In genomic region chr9:115013998-115014397, GRCh38 we compare ENCODE assay signal across 8 cellular contexts.
DNase-seq lines count a peak whose midpoint lies in the region; ATAC-seq, FAIRE-seq and TF ChIP-seq lines count a peak whose summit lies in the region.

No MANE protein-coding gene starts in this region.

- H3K27ac ChIP-seq in A549 (no peak overlapping the region), OCI-LY7 (ENCODE audit: low read depth, low read length, poor library complexity, severe bottlenecking) (no peak overlapping the region), esophagus muscularis mucosa (replicated peaks in 1 of 4) (no peak overlapping the region)

- H3K27ac Mint-ChIP-seq in naive thymus-derived CD8-positive, alpha-beta T cell: peak overlapping the region in 3 of 10 donors; percentile 19 to 73 (median 24)
- H3K27ac Mint-ChIP-seq in stimulated activated effector memory CD8-positive, alpha-beta T cell treated with anti-CD3 and anti-CD28 coated beads, Interleukin-12 subunit alpha, Interleukin-12 subunit beta, amount 100 ng/mL, for 72 hours: no peak overlapping the region

- peaks cover 5 to 19% (median 12%) of the 10 kb centered on the region in 4 donors for H3K4me1 Mint-ChIP-seq in naive thymus-derived CD8-positive, alpha-beta T cell
- peaks cover 16% of the 10 kb centered on the region for H3K4me1 Mint-ChIP-seq in stimulated activated effector memory CD8-positive, alpha-beta T cell treated with anti-CD3 and anti-CD28 coated beads, Interleukin-12 subunit alpha, Interleukin-12 subunit beta, amount 100 ng/mL, for 72 hours

- 0% methylated on average over 3 of the region's 3 CpGs for WGBS in A549 (ENCODE audit: missing lambda C conversion rate)
- WGBS in esophagus muscularis mucosa: 8% methylated on average over 3 of the region's 3 CpGs

- no peaks in the 10 kb centered on the region for H3K79me2 ChIP-seq in OCI-LY7 (ENCODE audit: insufficient read depth, low read depth, low read length)

- no peaks in the 10 kb centered on the region for H3K9me2 ChIP-seq in OCI-LY7 (ENCODE audit: insufficient read depth, low read length)

- no peaks in the 10 kb centered on the region for H3K36me3 Mint-ChIP-seq in naive thymus-derived CD8-positive, alpha-beta T cell
- no peaks in the 10 kb centered on the region for H3K36me3 Mint-ChIP-seq in stimulated activated effector memory CD8-positive, alpha-beta T cell treated with anti-CD3 and anti-CD28 coated beads, Interleukin-12 subunit alpha, Interleukin-12 subunit beta, amount 100 ng/mL, for 72 hours

- FAIRE-seq in A549 (lab: Jason Lieb, UNC): peak; percentile 67

- H4K20me1 ChIP-seq in OCI-LY7 (ENCODE audit: insufficient read depth, low read length): no peaks in the 10 kb centered on the region

- H3K9me3 ChIP-seq in A549: no peaks in the 10 kb centered on the region
- no peaks in the 10 kb centered on the region for H3K9me3 ChIP-seq in OCI-LY7 (ENCODE audit: low read length)
- H3K9me3 ChIP-seq in esophagus muscularis mucosa: no peaks in the 10 kb centered on the region

- peak; percentile 72 to 79 for DNase-seq in A549 (ENCODE audit: low read depth in 1 of 2, low spot score in 1 of 2)
- peak; percentile 83 for DNase-seq in OCI-LY7 (ENCODE audit: low spot score)
- peak; percentile 74 for DNase-seq in activated T-cell treated with anti-CD3 and anti-CD28 coated beads for 24 hours (ENCODE audit: low read depth)
- DNase-seq in esophagus muscularis mucosa (ENCODE audit: extremely low spot score): no peak
- DNase-seq in naive thymus-derived CD8-positive, alpha-beta T cell: peak; percentile 56 to 90 (median 76)
- peak; percentile 58 to 79 for DNase-seq in stimulated activated effector memory CD8-positive, alpha-beta T cell treated with anti-CD3 and anti-CD28 coated beads, Interleukin-12 subunit alpha, Interleukin-12 subunit beta, amount 100 ng/mL, for 72 hours (ENCODE audit: low spot score in 2 of 2)

- peaks cover 0 to 8% (median 2%) of the 10 kb centered on the region in 5 donors for H3K27me3 Mint-ChIP-seq in naive thymus-derived CD8-positive, alpha-beta T cell

- H3K4me3 Mint-ChIP-seq in naive thymus-derived CD8-positive, alpha-beta T cell: no peak overlapping the region
- no peak overlapping the region for H3K4me3 Mint-ChIP-seq in stimulated activated effector memory CD8-positive, alpha-beta T cell treated with anti-CD3 and anti-CD28 coated beads, Interleukin-12 subunit alpha, Interleukin-12 subunit beta, amount 100 ng/mL, for 72 hours

- H2AFZ ChIP-seq in OCI-LY7 (ENCODE audit: low read length): peak overlapping the region; percentile 24; the same call in 1 of the 2 replicates

- ATAC-seq in A549 (peak; percentile 72 to 90), GM18520 (IDR thresholded peaks at IDR 0.05; ENCODE audit: unreplicated experiment) (peak; percentile 66)
- ATAC-seq in naive thymus-derived CD8-positive, alpha-beta T cell: peak; percentile 81 to 90
- ATAC-seq in stimulated activated effector memory CD8-positive, alpha-beta T cell treated with anti-CD3 and anti-CD28 coated beads, Interleukin-12 subunit alpha, Interleukin-12 subunit beta, amount 100 ng/mL, for 72 hours: peak; percentile 88

- 0 out of 3 replicates have a peak, but pooled peaks cover under 1% of the 10 kb centered on the region for H3K4me1 ChIP-seq in A549
- H3K4me1 ChIP-seq in OCI-LY7 (ENCODE audit: insufficient read depth, low read length, poor library complexity, severe bottlenecking): peaks cover 4% of the 10 kb centered on the region
- peaks cover 0 to 52% (median 48%) of the 10 kb centered on the region in 4 donors for H3K4me1 ChIP-seq in esophagus muscularis mucosa

- no peaks in the 10 kb centered on the region for H3K27me3 ChIP-seq in esophagus muscularis mucosa

- H3K4me3 ChIP-seq in A549: no peak overlapping the region
- no peak overlapping the region for H3K4me3 ChIP-seq in OCI-LY7 (ENCODE audit: low read depth, low read length, poor library complexity, severe bottlenecking)
- no peak overlapping the region for H3K4me3 ChIP-seq in esophagus muscularis mucosa

- TF ChIP-seq RAD21 in A549 (conservative IDR thresholded peaks at IDR 0.05 in 1 of 2, IDR thresholded peaks at IDR 0.05 in 1 of 2): peak; percentile 98
- TF ChIP-seq RAD21 in Ishikawa (IDR thresholded peaks at IDR 0.05; ENCODE audit: low read depth): peak; percentile 96

- TF ChIP-seq CTCF in A549 (IDR thresholded peaks at IDR 0.05): peak; percentile 93
- TF ChIP-seq CTCF in OCI-LY7 (conservative IDR thresholded peaks at IDR 0.05; ENCODE audit: low read length): peak; percentile 95
- peak; percentile 81 to 84 (median 81) for TF ChIP-seq CTCF in esophagus muscularis mucosa (IDR thresholded peaks at IDR 0.05)

- POLR2A ChIA-PET in A549 (lab: Yijun Ruan, JAX): no interaction called here
- POLR2A ChIA-PET in OCI-LY7 (lab: Charles Lee): interaction anchor here (0.6 to 0.7 kb wide), 2 partner anchors 24 to 356 kb away, joined by 3 read pairs; partner anchors contain the start of gene TEX53
- POLR2A ChIA-PET in naive thymus-derived CD8-positive, alpha-beta T cell (lab: Charles Lee): interaction anchor here (1.8 kb wide), 1 partner anchor 277 kb away, joined by 6 read pairs; no protein-coding TSS in a partner anchor

- H3K4me2 ChIP-seq in A549 (no peak overlapping the region), OCI-LY7 (ENCODE audit: low read length) (no peak overlapping the region)

- TF ChIP-seq POLR2A in A549 (IDR thresholded peaks at IDR 0.05; ENCODE audit: low read length) (no peak), esophagus muscularis mucosa (IDR thresholded peaks at IDR 0.05; ENCODE audit: low read depth) (no peak)

- CTCF ChIA-PET in A549 (lab: Yijun Ruan, JAX) (interaction anchor here (0.6 to 14.4 kb wide), 82 partner anchors 8 to 675 kb away, joined by 3 to 259 read pairs (median 4); partner anchors contain the start of genes TEX48, TEX53 and TNFSF15), OCI-LY7 (lab: Charles Lee; ENCODE audit: unreplicated experiment) (interaction anchor here (0.6 to 1.0 kb wide), 5 partner anchors 72 to 609 kb away, joined by 3 to 4 read pairs (median 4); no protein-coding TSS in a partner anchor)

- intact Hi-C loops in OCI-LY7 (cut with micrococcal nuclease; ENCODE audit: unreplicated experiment) (loop anchor here (1.0 to 5.0 kb wide), 6 partner anchors 87 to 609 kb away; partner anchors contain the start of gene TEX48), esophagus muscularis mucosa (cut with DNase I) (loop anchor here (2.0 to 10.0 kb wide), 7 partner anchors 102 to 1671 kb away; partner anchors contain the start of genes TEX48 and TRIM32)

- H3K36me3 ChIP-seq in OCI-LY7 (ENCODE audit: insufficient read depth, low read length): no peaks in the 10 kb centered on the region
- no peaks in the 10 kb centered on the region for H3K36me3 ChIP-seq in esophagus muscularis mucosa

- TF ChIP-seq EP300 in A549 (IDR thresholded peaks at IDR 0.05) (no peak), Ishikawa (IDR thresholded peaks at IDR 0.05; ENCODE audit: borderline replicate concordance) (no peak), esophagus muscularis mucosa (IDR thresholded peaks at IDR 0.05) (no peak)

- H3K9me3 Mint-ChIP-seq in naive thymus-derived CD8-positive, alpha-beta T cell: no peaks in the 10 kb centered on the region
- H3K9me3 Mint-ChIP-seq in stimulated activated effector memory CD8-positive, alpha-beta T cell treated with anti-CD3 and anti-CD28 coated beads, Interleukin-12 subunit alpha, Interleukin-12 subunit beta, amount 100 ng/mL, for 72 hours: no peaks in the 10 kb centered on the region

- BruUV-seq in OCI-LY7 (replicated peaks; lab: Mats Ljungman, UMichigan): no TSS peak

TF ChIP-seq in A549, 52 proteins besides CTCF, POLR2A, EP300 and RAD21:
- TF ChIP-seq SMC3 (IDR thresholded peaks at IDR 0.05): peak; percentile 98
- no peak for TF ChIP-seq POLR2AphosphoS2 (conservative IDR thresholded peaks at IDR 0.05; ENCODE audit: low read length)

TF ChIP-seq in Ishikawa, 13 proteins besides CTCF, POLR2A, EP300 and RAD21:
- TF ChIP-seq CREB1 (IDR thresholded peaks at IDR 0.05; ENCODE audit: low read depth) (no peak), NFIC (IDR thresholded peaks at IDR 0.05) (no peak), TAF1 (IDR thresholded peaks at IDR 0.05; ENCODE audit: low read depth) (no peak)
